In genomic region chr20:10763117-10763516, GRCh38 we compare ENCODE assay signal across 16 cellular contexts.
DNase-seq lines count a peak whose midpoint lies in the region; ATAC-seq and TF ChIP-seq lines count a peak whose summit lies in the region.
"Had no signal": no experiment of that assay in that cellular context is flagged by ENCODE, and none has a peak within 500 bp of the region (broad histone marks: within the 10 kb centered on the region; RNA-seq: fewer than 3 reads in every experiment).

No MANE protein-coding gene starts in this region.

- H2BK15ac ChIP-seq in IMR-90 (ENCODE audit: low read depth, low read length), result no peak overlapping the region

- H4K8ac ChIP-seq in IMR-90 (ENCODE audit: low read depth in 2 of 2, low read length in 2 of 2), result no peak overlapping the region

- no peak overlapping the region for H2BK120ac ChIP-seq in IMR-90 (ENCODE audit: low read depth, low read length)

- POLR2A ChIA-PET in IMR-90 (lab: Charles Lee; ENCODE audit: unreplicated experiment), result no interaction called here
- POLR2A ChIA-PET in activated CD8-positive, alpha-beta T cell treated with anti-CD3 and anti-CD28 coated beads for 36 hours (lab: Charles Lee), result no interaction called here

- no peaks in the 10 kb centered on the region for H3K4me1 Mint-ChIP-seq in activated CD8-positive, alpha-beta T cell treated with anti-CD3 and anti-CD28 coated beads for 36 hours (ENCODE audit: low read depth)
- H3K4me1 Mint-ChIP-seq in activated naive CD4-positive, alpha-beta T cell treated with anti-CD3 and anti-CD28 coated beads for 36 hours (ENCODE audit: low read depth), result no peaks in the 10 kb centered on the region
- H3K4me1 Mint-ChIP-seq: CD8-positive, alpha-beta memory T cell had no signal

- H2AK9ac ChIP-seq in IMR-90 (replicated peaks; ENCODE audit: low read depth, low read length, poor library complexity), result no peak overlapping the region

- BruUV-seq in IMR-90 (replicated peaks; lab: Mats Ljungman, UMichigan), result no TSS peak

- no peaks in the 10 kb centered on the region for H3K36me3 Mint-ChIP-seq in activated CD8-positive, alpha-beta T cell treated with anti-CD3 and anti-CD28 coated beads for 36 hours (ENCODE audit: low read depth)
- H3K36me3 Mint-ChIP-seq in activated naive CD4-positive, alpha-beta T cell treated with anti-CD3 and anti-CD28 coated beads for 36 hours (ENCODE audit: low read depth), result no peaks in the 10 kb centered on the region
- H3K36me3 Mint-ChIP-seq: CD8-positive, alpha-beta memory T cell had no signal

- CTCF ChIA-PET in IMR-90 (lab: Yijun Ruan, JAX), result no interaction called here
- CTCF ChIA-PET in activated CD8-positive, alpha-beta T cell treated with anti-CD3 and anti-CD28 coated beads for 36 hours (lab: Charles Lee), result no interaction called here
- CTCF ChIA-PET in activated naive CD4-positive, alpha-beta T cell treated with anti-CD3 and anti-CD28 coated beads for 36 hours (lab: Charles Lee), result interaction anchor here (0.5 kb wide), 1 partner anchor 45 kb away, joined by 3 read pairs; no protein-coding TSS in a partner anchor

- H3K14ac ChIP-seq in IMR-90 (replicated peaks; ENCODE audit: low read depth, low read length), result no peak overlapping the region

- in situ Hi-C loops in IMR-90 (cut with MboI; ENCODE audit: low sequenced_read_pairs), result no loop called here

- intact Hi-C loops in IMR-90 (cut with micrococcal nuclease) (no loop called here), left ventricle myocardium superior (cut with micrococcal nuclease) (no loop called here)
- intact Hi-C loops in activated CD8-positive, alpha-beta T cell treated with anti-CD3 and anti-CD28 coated beads for 36 hours (cut with micrococcal nuclease), result no loop called here
- intact Hi-C loops in activated naive CD4-positive, alpha-beta T cell treated with anti-CD3 and anti-CD28 coated beads for 36 hours (cut with micrococcal nuclease), result no loop called here

- H3K9ac ChIP-seq in IMR-90 (ENCODE audit: low read depth, low read length), result no peak overlapping the region

- H4K20me1 ChIP-seq in IMR-90 (ENCODE audit: insufficient read depth, low read length), result no peaks in the 10 kb centered on the region

- H3K56ac ChIP-seq in IMR-90 (ENCODE audit: extremely low read depth, insufficient read depth, low read length), result no peak overlapping the region

- WGBS in IMR-90 (ENCODE audit: extremely low coverage in 2 of 2, insufficient read length in 1 of 2), 2 experiments, result no CpG with 5 or more reads among the region's 2 CpGs

- no peak for TF ChIP-seq POLR2A in IMR-90 (IDR thresholded peaks at IDR 0.05; ENCODE audit: low read depth, low read length)

- H3K27me3 ChIP-seq in IMR-90 (ENCODE audit: control insufficient read depth, insufficient read depth, low read length), result no peaks in the 10 kb centered on the region

- TF ChIP-seq CTCF in IMR-90 (conservative IDR thresholded peaks at IDR 0.05; ENCODE audit: low read depth, low read length) (no peak), choroid plexus epithelial cell (conservative IDR thresholded peaks at IDR 0.05; ENCODE audit: low read depth, low read length) (no peak)
- TF ChIP-seq CTCF in activated CD8-positive, alpha-beta T cell treated with anti-CD3 and anti-CD28 coated beads for 36 hours (IDR thresholded peaks at IDR 0.05), result no peak

- H3K27ac Mint-ChIP-seq in activated CD8-positive, alpha-beta T cell treated with anti-CD3 and anti-CD28 coated beads for 36 hours, result no peak overlapping the region
- no peak overlapping the region for H3K27ac Mint-ChIP-seq in activated naive CD4-positive, alpha-beta T cell treated with anti-CD3 and anti-CD28 coated beads for 36 hours

- no peak overlapping the region for H2AK5ac ChIP-seq in IMR-90 (ENCODE audit: low read depth, low read length)

- TF ChIP-seq RAD21 in IMR-90 (IDR thresholded peaks at IDR 0.05; ENCODE audit: low read length), result no peak

- H2AFZ ChIP-seq in IMR-90 (replicated peaks; ENCODE audit: low read length, poor library complexity), result no peak overlapping the region

- H3K27ac ChIP-seq in IMR-90 (ENCODE audit: insufficient read depth, low read length), result no peak overlapping the region
- H3K27ac ChIP-seq: HL-60 had no signal

- H3K23ac ChIP-seq in IMR-90 (ENCODE audit: low read depth, low read length), result no peak overlapping the region

- no peak overlapping the region for H3K4me2 ChIP-seq in IMR-90 (ENCODE audit: low read depth, low read length)

- H3K27me3 Mint-ChIP-seq in activated CD8-positive, alpha-beta T cell treated with anti-CD3 and anti-CD28 coated beads for 36 hours, result peaks cover 2% of the 10 kb centered on the region
- peaks cover under 1% of the 10 kb centered on the region for H3K27me3 Mint-ChIP-seq in activated naive CD4-positive, alpha-beta T cell treated with anti-CD3 and anti-CD28 coated beads for 36 hours (ENCODE audit: low read depth)

- peaks cover 8% of the 10 kb centered on the region for H3K9me1 ChIP-seq in IMR-90 (ENCODE audit: insufficient read depth, low read length)

- ATAC-seq in IMR-90 (ENCODE audit: low read depth) (no peak), left ventricle myocardium superior (no peak)
- ATAC-seq in activated CD8-positive, alpha-beta T cell treated with anti-CD3 and anti-CD28 coated beads for 36 hours, result no peak

- DNase-seq in IMR-90 (peak; percentile 18), choroid plexus epithelial cell (ENCODE audit: low read depth) (peak; percentile 30), left kidney (ENCODE audit: low read depth, low spot score) (peak; percentile 13), left ventricle myocardium superior (no peak), iPS-NIHi7 (ENCODE audit: extremely low spot score) (no peak)
- DNase-seq in activated CD8-positive, alpha-beta T cell treated with anti-CD3 and anti-CD28 coated beads for 36 hours, result no peak
- no peak for DNase-seq in activated naive CD4-positive, alpha-beta T cell treated with anti-CD3 and anti-CD28 coated beads for 36 hours
- DNase-seq: CD8-positive, alpha-beta memory T cell; DND-41; GOT3; NCI-H1105 treated with DMSO at 0.1 percent for 48 hours; NCI-H187; NCI-H446; NCI-H69; SIG-M5 had no signal

- H3K4ac ChIP-seq in IMR-90 (ENCODE audit: low read depth, low read length), result no peak overlapping the region

- no peak overlapping the region for H2BK5ac ChIP-seq in IMR-90 (ENCODE audit: low read depth, low read length, poor library complexity, severe bottlenecking)

- no peaks in the 10 kb centered on the region for H3K79me1 ChIP-seq in IMR-90 (ENCODE audit: low read depth in 1 of 2, low read length in 2 of 2)

- H2BK20ac ChIP-seq in IMR-90 (ENCODE audit: low read depth, low read length), result no peak overlapping the region

- 0 out of 2 replicates have a peak, but pooled peaks cover 2% of the 10 kb centered on the region for H3K9me3 ChIP-seq in IMR-90 (ENCODE audit: control insufficient read depth, insufficient read depth, low read length)

- H3K4me3 Mint-ChIP-seq in activated CD8-positive, alpha-beta T cell treated with anti-CD3 and anti-CD28 coated beads for 36 hours, result no peak overlapping the region
- H3K4me3 Mint-ChIP-seq in activated naive CD4-positive, alpha-beta T cell treated with anti-CD3 and anti-CD28 coated beads for 36 hours, result no peak overlapping the region
- H3K4me3 Mint-ChIP-seq: CD8-positive, alpha-beta memory T cell had no signal

- no peak overlapping the region for H3K18ac ChIP-seq in IMR-90 (ENCODE audit: low read depth, low read length)

- no peaks in the 10 kb centered on the region for H3K36me3 ChIP-seq in IMR-90 (ENCODE audit: control insufficient read depth, insufficient read depth, low read length)

- no peak overlapping the region for H3K4me3 ChIP-seq in IMR-90 (ENCODE audit: insufficient read depth, low read depth, low read length)
- no peak overlapping the region for H3K4me3 ChIP-seq in choroid plexus epithelial cell (ENCODE audit: low read depth, low read length)

- H4K91ac ChIP-seq in IMR-90 (ENCODE audit: insufficient read depth, low read depth, low read length), result no peak overlapping the region

- H3K9me3 Mint-ChIP-seq in activated CD8-positive, alpha-beta T cell treated with anti-CD3 and anti-CD28 coated beads for 36 hours, result no peaks in the 10 kb centered on the region
- no peaks in the 10 kb centered on the region for H3K9me3 Mint-ChIP-seq in activated naive CD4-positive, alpha-beta T cell treated with anti-CD3 and anti-CD28 coated beads for 36 hours

- peaks cover 2% of the 10 kb centered on the region; the same call in 1 of the 2 replicates for H3K4me1 ChIP-seq in IMR-90 (ENCODE audit: control insufficient read depth, insufficient read depth, low read length)

- dilution Hi-C loops in IMR-90 (cut with HindIII; ENCODE audit: low sequenced_read_pairs, unreplicated experiment), result no loop called here

- no peak overlapping the region for H4K5ac ChIP-seq in IMR-90 (ENCODE audit: low read depth, low read length)

TF ChIP-seq in IMR-90, 13 proteins besides CTCF, POLR2A, EP300 and RAD21 (continues in another document):
- no peak for TF ChIP-seq NFE2L2 (IDR thresholded peaks at IDR 0.05; ENCODE audit: low read depth, low read length)
- TF ChIP-seq BHLHE40 (IDR thresholded peaks at IDR 0.05; ENCODE audit: low read depth, low read length), result no peak
- TF ChIP-seq MAFK (IDR thresholded peaks at IDR 0.05; ENCODE audit: low read depth, low read length), result no peak
- no peak for TF ChIP-seq MXI1 (IDR thresholded peaks at IDR 0.05; ENCODE audit: borderline replicate concordance, low read depth, low read length)
- TF ChIP-seq CEBPB (IDR thresholded peaks at IDR 0.05; ENCODE audit: low read depth, low read length), result no peak
- TF ChIP-seq FOS (IDR thresholded peaks at IDR 0.05; ENCODE audit: low read depth, low read length), result no peak
- no peak for TF ChIP-seq SMC3 (IDR thresholded peaks at IDR 0.05; ENCODE audit: low read depth, low read length)
- TF ChIP-seq USF2 (IDR thresholded peaks at IDR 0.05; ENCODE audit: low read depth, low read length), result no peak
- TF ChIP-seq RCOR1 (IDR thresholded peaks at IDR 0.05; ENCODE audit: insufficient replicate concordance, low read length), result no peak
- TF ChIP-seq MAZ (IDR thresholded peaks at IDR 0.05; ENCODE audit: borderline replicate concordance, low read depth, low read length), result no peak
- TF ChIP-seq CHD1 (IDR thresholded peaks at IDR 0.05; ENCODE audit: low read depth, low read length), result no peak
- no peak for TF ChIP-seq RFX5 (IDR thresholded peaks at IDR 0.05; ENCODE audit: low read depth, low read length)

Comparison
In these comparisons a context has a peak if more than half of its experiments do, and no peak if none do; other contexts are left out.
1. DNase-seq: peak in IMR-90 (single experiment), choroid plexus epithelial cell (single experiment) and left kidney (single experiment); none in activated CD8-positive, alpha-beta T cell treated with anti-CD3 and anti-CD28 coated beads for 36 hours (single experiment), left ventricle myocardium superior (single experiment), activated naive CD4-positive, alpha-beta T cell treated with anti-CD3 and anti-CD28 coated beads for 36 hours (single experiment) and iPS-NIHi7 (single experiment).